20 cellular contexts compared by ENCODE assay signal in genomic region chr5:169169786-169170185, GRCh38.
"Had no signal": no experiment of that assay in that cellular context is flagged by ENCODE, and none has a peak within 500 bp of the region (broad histone marks: within the 10 kb centered on the region; RNA-seq: fewer than 3 reads in every experiment).

No MANE protein-coding gene starts in this region.

- H3K27ac Mint-ChIP-seq: activated naive CD8-positive, alpha-beta T cell; activated T-cell treated with anti-CD3 and anti-CD28 coated beads, Interleukin-2, amount 50 U/mL, for 24 hours; activated T-helper 17 cell treated with anti-CD3 and anti-CD28 coated beads, Interleukin-2, amount 50 U/mL, for 72 hours; natural killer cell had no signal

- H3K9me3 ChIP-seq: breast epithelium, esophagus squamous epithelium, gastrocnemius medialis, prostate gland, thoracic aorta, upper lobe of left lung had no signal

- H3K4me3 Mint-ChIP-seq: activated naive CD8-positive, alpha-beta T cell; activated T-cell treated with anti-CD3 and anti-CD28 coated beads, Interleukin-2, amount 50 U/mL, for 24 hours; activated T-helper 17 cell treated with anti-CD3 and anti-CD28 coated beads, Interleukin-2, amount 50 U/mL, for 72 hours; natural killer cell had no signal

- H3K27me3 Mint-ChIP-seq: activated naive CD8-positive, alpha-beta T cell had no signal

- H3K36me3 Mint-ChIP-seq: activated naive CD8-positive, alpha-beta T cell; natural killer cell had no signal

- H3K4me3 ChIP-seq: breast epithelium, coronary artery, esophagus squamous epithelium, gastrocnemius medialis, prostate gland, thoracic aorta, upper lobe of left lung had no signal

- H3K9me3 Mint-ChIP-seq: activated T-cell treated with anti-CD3 and anti-CD28 coated beads, Interleukin-2, amount 50 U/mL, for 24 hours; activated T-helper 17 cell treated with anti-CD3 and anti-CD28 coated beads, Interleukin-2, amount 50 U/mL, for 72 hours; natural killer cell had no signal

- H3K36me3 ChIP-seq: breast epithelium, esophagus squamous epithelium, gastrocnemius medialis, prostate gland, thoracic aorta, upper lobe of left lung had no signal

- DNase-seq: activated CD4-positive, alpha-beta T cell treated with anti-CD3 and anti-CD28 coated beads for 1 hour; activated naive CD4-positive, alpha-beta T cell; activated T-cell treated with anti-CD3 and anti-CD28 coated beads, Interleukin-2, amount 50 U/mL, for 24 hours; esophagus squamous epithelium; gastrocnemius medialis; hypothalamus; left ventricle myocardium superior; mammary epithelial cell; midbrain; natural killer cell; stimulated activated CD8-positive, alpha-beta memory T cell treated with anti-CD3 and anti-CD28 coated beads, Interleukin-4, amount 100 ng/mL, for 48 hours; stimulated activated naive CD4-positive, alpha-beta T cell; T-helper 1 cell; upper lobe of left lung had no signal

- H3K27me3 ChIP-seq: breast epithelium, esophagus squamous epithelium, gastrocnemius medialis, upper lobe of left lung had no signal

- H3K4me1 Mint-ChIP-seq: activated T-helper 17 cell treated with anti-CD3 and anti-CD28 coated beads, Interleukin-2, amount 50 U/mL, for 72 hours; natural killer cell had no signal

- H3K4me1 ChIP-seq: breast epithelium, gastrocnemius medialis, prostate gland, upper lobe of left lung had no signal

- H3K27ac ChIP-seq: breast epithelium, esophagus squamous epithelium, gastrocnemius medialis, prostate gland, thoracic aorta, upper lobe of left lung had no signal

- ATAC-seq: activated T-helper 17 cell treated with anti-CD3 and anti-CD28 coated beads, Interleukin-2, amount 50 U/mL, for 72 hours; gastrocnemius medialis; left ventricle myocardium superior; natural killer cell had no signal
